ENCODE assay signal across 8 cellular contexts in genomic region chr17:2337152-2337810, GRCh38. TPM values are rescaled to one million over a fixed set of nuclear protein-coding genes. Genes with fewer than 3 reads are reported as not detected.
A peak's percentile ranks its signal among the peaks of the same experiment; 100 is the strongest.
DNase-seq lines count a peak whose midpoint lies in the region; ATAC-seq and TF ChIP-seq lines count a peak whose summit lies in the region.

A gene with protein sequence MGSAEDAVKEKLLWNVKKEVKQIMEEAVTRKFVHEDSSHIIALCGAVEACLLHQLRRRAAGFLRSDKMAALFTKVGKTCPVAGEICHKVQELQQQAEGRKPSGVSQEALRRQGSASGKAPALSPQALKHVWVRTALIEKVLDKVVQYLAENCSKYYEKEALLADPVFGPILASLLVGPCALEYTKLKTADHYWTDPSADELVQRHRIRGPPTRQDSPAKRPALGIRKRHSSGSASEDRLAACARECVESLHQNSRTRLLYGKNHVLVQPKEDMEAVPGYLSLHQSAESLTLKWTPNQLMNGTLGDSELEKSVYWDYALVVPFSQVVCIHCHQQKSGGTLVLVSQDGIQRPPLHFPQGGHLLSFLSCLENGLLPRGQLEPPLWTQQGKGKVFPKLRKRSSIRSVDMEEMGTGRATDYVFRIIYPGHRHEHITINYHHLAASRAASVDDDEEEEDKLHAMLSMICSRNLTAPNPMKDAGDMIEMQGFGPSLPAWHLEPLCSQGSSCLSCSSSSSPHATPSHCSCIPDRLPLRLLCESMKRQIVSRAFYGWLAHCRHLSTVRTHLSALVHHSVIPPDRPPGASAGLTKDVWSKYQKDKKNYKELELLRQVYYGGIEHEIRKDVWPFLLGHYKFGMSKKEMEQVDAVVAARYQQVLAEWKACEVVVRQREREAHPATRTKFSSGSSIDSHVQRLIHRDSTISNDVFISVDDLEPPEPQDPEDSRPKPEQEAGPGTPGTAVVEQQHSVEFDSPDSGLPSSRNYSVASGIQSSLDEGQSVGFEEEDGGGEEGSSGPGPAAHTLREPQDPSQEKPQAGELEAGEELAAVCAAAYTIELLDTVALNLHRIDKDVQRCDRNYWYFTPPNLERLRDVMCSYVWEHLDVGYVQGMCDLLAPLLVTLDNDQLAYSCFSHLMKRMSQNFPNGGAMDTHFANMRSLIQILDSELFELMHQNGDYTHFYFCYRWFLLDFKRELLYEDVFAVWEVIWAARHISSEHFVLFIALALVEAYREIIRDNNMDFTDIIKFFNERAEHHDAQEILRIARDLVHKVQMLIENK (plus strand): TSS chr17:2337501. CDS start chr17:2337689, 188 bp downstream.

- H3K36me3 ChIP-seq in DOHH2 (ENCODE audit: control insufficient read depth, low read length) (peaks cover 38% of the 10 kb centered on the region), OCI-LY1 (ENCODE audit: insufficient read depth, low read length) (peaks cover 45% of the 10 kb centered on the region), muscle layer of colon (ENCODE audit: insufficient read depth, low read length) (peaks cover 29% of the 10 kb centered on the region)

- H3K9me3 ChIP-seq in DOHH2 (ENCODE audit: control insufficient read depth, insufficient read depth, low read length) (no peaks in the 10 kb centered on the region), OCI-LY1 (ENCODE audit: low read length) (no peaks in the 10 kb centered on the region), muscle layer of colon (ENCODE audit: low read length) (no peaks in the 10 kb centered on the region)

- H4K20me1 ChIP-seq in DOHH2 (ENCODE audit: control insufficient read depth, insufficient read depth, low read depth, low read length), result peaks cover 3% of the 10 kb centered on the region; the same call in 1 of the 2 replicates
- no peaks in the 10 kb centered on the region for H4K20me1 ChIP-seq in OCI-LY1 (ENCODE audit: insufficient read depth, low read length)

- H3K27ac ChIP-seq in DOHH2 (ENCODE audit: low read depth, low read length) (peak within 1 kb of the TSS; percentile 60), OCI-LY1 (ENCODE audit: low read depth, low read length, poor library complexity, severe bottlenecking) (peak within 1 kb of the TSS; percentile 83), muscle layer of colon (ENCODE audit: low read depth, low read length) (peak within 1 kb of the TSS; percentile 84)

- H3K27me3 Mint-ChIP-seq in activated T-cell treated with anti-CD3 and anti-CD28 coated beads, Interleukin-2, amount 50 U/mL, for 4 hours (ENCODE audit: low read depth), result no peaks in the 10 kb centered on the region

- TF ChIP-seq POLR2A in erythroblast (IDR thresholded peaks at IDR 0.05; ENCODE audit: low read length), result peak; percentile 26

- no peak for TF ChIP-seq CTCF in DOHH2 (IDR thresholded peaks at IDR 0.05; ENCODE audit: low read depth, low read length, poor library complexity, severe bottlenecking)
- no peak for TF ChIP-seq CTCF in OCI-LY1 (IDR thresholded peaks at IDR 0.05; ENCODE audit: low read length)

- peaks cover 36% of the 10 kb centered on the region for H3K4me1 ChIP-seq in DOHH2 (ENCODE audit: control insufficient read depth, low read length)
- peaks cover 23% of the 10 kb centered on the region for H3K4me1 ChIP-seq in OCI-LY1 (ENCODE audit: insufficient read depth, low read length, severe bottlenecking)
- peaks cover 11% of the 10 kb centered on the region for H3K4me1 ChIP-seq in muscle layer of colon (ENCODE audit: insufficient read depth, low read length)

- peak within 1 kb of the TSS; percentile 81 for H3K4me3 Mint-ChIP-seq in activated T-cell treated with anti-CD3 and anti-CD28 coated beads, Interleukin-2, amount 50 U/mL, for 4 hours

- peaks cover 51% of the 10 kb centered on the region for H3K79me2 ChIP-seq in DOHH2 (ENCODE audit: control insufficient read depth, low read length)
- peaks cover 15% of the 10 kb centered on the region for H3K79me2 ChIP-seq in OCI-LY1 (ENCODE audit: insufficient read depth, low read length)

- H3K4me1 Mint-ChIP-seq in activated T-cell treated with anti-CD3 and anti-CD28 coated beads, Interleukin-2, amount 50 U/mL, for 4 hours (ENCODE audit: low read depth), result peaks cover 19% of the 10 kb centered on the region

- no peaks in the 10 kb centered on the region for H3K27me3 ChIP-seq in DOHH2 (ENCODE audit: control insufficient read depth, low read length)
- H3K27me3 ChIP-seq in OCI-LY1 (ENCODE audit: insufficient read depth, low read length), result no peaks in the 10 kb centered on the region
- no peaks in the 10 kb centered on the region for H3K27me3 ChIP-seq in muscle layer of colon (ENCODE audit: control insufficient read depth in 1 of 2, insufficient read depth in 2 of 2, low read length in 2 of 2)

- H2AFZ ChIP-seq in OCI-LY1 (ENCODE audit: low read length), result no peak within 1 kb of the TSS; the same call in 1 of the 2 replicates

- peaks cover 5% of the 10 kb centered on the region; the same call in 1 of the 2 replicates for H3F3A ChIP-seq in DOHH2 (ENCODE audit: control insufficient read depth, insufficient read depth)
- H3F3A ChIP-seq in OCI-LY1 (ENCODE audit: insufficient read depth, low read length), result no peaks in the 10 kb centered on the region

- no peaks in the 10 kb centered on the region for H3K9me3 Mint-ChIP-seq in activated T-cell treated with anti-CD3 and anti-CD28 coated beads, Interleukin-2, amount 50 U/mL, for 4 hours

- peaks cover 12% of the 10 kb centered on the region for H3K36me3 Mint-ChIP-seq in activated T-cell treated with anti-CD3 and anti-CD28 coated beads, Interleukin-2, amount 50 U/mL, for 4 hours (ENCODE audit: insufficient read depth)

- H3K4me3 ChIP-seq in DOHH2 (ENCODE audit: low read length), result peak within 1 kb of the TSS; percentile 84
- H3K4me3 ChIP-seq in OCI-LY1 (ENCODE audit: low read depth, low read length, poor library complexity, severe bottlenecking), result peak within 1 kb of the TSS; percentile 91
- H3K4me3 ChIP-seq in muscle layer of colon (ENCODE audit: low read depth in 1 of 2, low read length in 2 of 2), result peak within 1 kb of the TSS; percentile 65 to 79

- peak within 1 kb of the TSS; percentile 94 for H3K9ac ChIP-seq in OCI-LY1 (ENCODE audit: low read length)
- peak within 1 kb of the TSS; percentile 69 for H3K9ac ChIP-seq in muscle layer of colon (ENCODE audit: low read length)

- peak; percentile 37 for ATAC-seq in HG02798 (IDR thresholded peaks at IDR 0.05; ENCODE audit: poor library complexity, unreplicated experiment)
- ATAC-seq in activated T-cell treated with anti-CD3 and anti-CD28 coated beads, Interleukin-2, amount 50 U/mL, for 4 hours, result peak; percentile 71 to 79
- ATAC-seq in GM19463 (IDR thresholded peaks at IDR 0.05; ENCODE audit: unreplicated experiment), result no peak

- DNase-seq in activated T-cell treated with anti-CD3 and anti-CD28 coated beads, Interleukin-2, amount 50 U/mL, for 4 hours, result peak; percentile 65
- peak; percentile 68 for DNase-seq in erythroblast (lab: John Stamatoyannopoulos, UW)
- DNase-seq in stimulated activated CD8-positive, alpha-beta memory T cell treated with anti-CD3 and anti-CD28 coated beads, Interleukin-7, amount 100 ng/mL, for 4 hours (ENCODE audit: low read depth in 2 of 2), result peak; percentile 28 to 69

- H3K4me2 ChIP-seq in DOHH2 (ENCODE audit: low read length), result peak within 1 kb of the TSS; percentile 99
- H3K4me2 ChIP-seq in OCI-LY1 (ENCODE audit: low read length), result peak within 1 kb of the TSS; percentile 93

- no peaks in the 10 kb centered on the region for H3K9me2 ChIP-seq in DOHH2 (replicated peaks; ENCODE audit: control insufficient read depth, low read length)
- no peaks in the 10 kb centered on the region for H3K9me2 ChIP-seq in OCI-LY1 (ENCODE audit: low read depth, low read length)

RNA-seq across cellular contexts. Expression of the gene that starts here (rescaled TPM):
- total RNA-seq in activated T-cell treated with anti-CD3 and anti-CD28 coated beads, Interleukin-2, amount 50 U/mL, for 4 hours, result 10 to 100 TPM; 40.1 to 41.3 (median 40.6) TPM
